ENCODE assay signal across 10 cellular contexts in the genomic region with DNA sequence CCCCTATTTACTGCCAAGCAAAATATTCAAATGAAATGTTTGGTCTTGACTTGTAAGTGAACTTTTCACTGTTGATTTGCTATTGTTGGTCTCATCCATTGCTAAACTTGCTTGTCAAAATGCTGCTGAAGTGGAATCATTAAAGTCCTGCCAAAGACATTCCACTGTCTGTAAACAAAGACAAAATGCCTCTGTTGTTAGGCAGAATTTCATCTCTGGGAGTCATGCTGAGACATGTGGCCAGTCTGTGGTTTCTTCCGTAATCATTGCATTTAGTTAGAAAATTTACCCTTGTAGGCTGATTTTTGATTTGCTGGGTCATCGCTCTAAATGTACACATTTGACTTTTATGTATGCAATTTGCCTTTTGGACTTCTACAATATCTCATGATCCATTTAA.
DNase-seq lines count a peak whose midpoint lies in the region; ATAC-seq lines count a peak whose summit lies in the region.
"Had no signal": no experiment of that assay in that cellular context is flagged by ENCODE, and none has a peak within 500 bp of the region (broad histone marks: within the 10 kb centered on the region; RNA-seq: fewer than 3 reads in every experiment).

No MANE protein-coding gene starts in this region.

- H3K4me3 ChIP-seq in GM23248 = no peak overlapping the region
- no peak overlapping the region for H3K4me3 ChIP-seq in SJCRH30

- H3K4me1 ChIP-seq in GM23248 (ENCODE audit: insufficient read depth) (peaks cover 39% of the 10 kb centered on the region), SJCRH30 (peaks cover 28% of the 10 kb centered on the region)

- H4K20me1 ChIP-seq in GM23248 (ENCODE audit: insufficient read depth) = no peaks in the 10 kb centered on the region

- H3K9me2 ChIP-seq in GM23248 (ENCODE audit: insufficient read depth) = no peaks in the 10 kb centered on the region

- peaks cover 17% of the 10 kb centered on the region for H3F3A ChIP-seq in GM23248 (ENCODE audit: insufficient read depth)

- H3K27ac ChIP-seq in GM23248 (peak overlapping the region; percentile 85), SJCRH30 (peak overlapping the region; percentile 42; the same call in 1 of the 2 replicates)

- H3K9ac ChIP-seq in GM23248 = peak overlapping the region; percentile 62

- no peaks in the 10 kb centered on the region for H3K9me3 ChIP-seq in GM23248 (ENCODE audit: low read depth)
- H3K9me3 ChIP-seq in SJCRH30 (replicated peaks) = no peaks in the 10 kb centered on the region; the same call in 1 of the 2 replicates

- no peak for ATAC-seq in HG02884 (IDR thresholded peaks at IDR 0.05; ENCODE audit: unreplicated experiment)

- DNase-seq in GM23248 (peak; percentile 94), SJCRH30 (peak; percentile 34 to 68), fibroblast of the conjunctiva (ENCODE audit: low read depth) (peak; percentile 91), renal cortical epithelial cell (ENCODE audit: low read depth) (peak; percentile 92), MV-4-11 (lab: John Stamatoyannopoulos, UW) (no peak), SHP77 (lab: John Stamatoyannopoulos, UW) (no peak), NCI-H748 (lab: John Stamatoyannopoulos, UW; ENCODE audit: unreplicated experiment) (no peak)
- DNase-seq: islet precursor cell, NCI-H1436 had no signal

- H3K36me3 ChIP-seq in GM23248 (ENCODE audit: low read depth) (no peaks in the 10 kb centered on the region), SJCRH30 (peaks cover 10% of the 10 kb centered on the region)

- H3K79me2 ChIP-seq in GM23248 (ENCODE audit: insufficient read depth) = no peaks in the 10 kb centered on the region

- 4% methylated on average over 2 of the region's 2 CpGs for WGBS in GM23248 (ENCODE audit: low coverage in 1 of 2, low lambda C conversion rate in 2 of 2, missing lambda C conversion rate in 2 of 2), 2 experiments

- no peak overlapping the region for H2AFZ ChIP-seq in GM23248

- H3K27me3 ChIP-seq in GM23248 (replicated peaks; ENCODE audit: insufficient read depth) (no peaks in the 10 kb centered on the region), SJCRH30 (no peaks in the 10 kb centered on the region)

- in situ Hi-C loops in GM23248 (cut with MboI) = no loop called here

- peak overlapping the region; percentile 36 for H3K4me2 ChIP-seq in GM23248 (ENCODE audit: unreplicated experiment)

Comparison
In these comparisons a context has a peak if more than half of its experiments do, and no peak if none do; other contexts are left out.
1. DNase-seq: peak in GM23248 (single experiment), SJCRH30 (2 of 2), fibroblast of the conjunctiva (single experiment) and renal cortical epithelial cell (single experiment); none in MV-4-11 (single experiment), SHP77 (0 of 2) and NCI-H748 (single experiment).